ENCODE assay signal across 9 cellular contexts in genomic region chr15:76973362-76973743, GRCh38. TPM values are rescaled to one million over a fixed set of nuclear protein-coding genes. Genes with fewer than 3 reads are reported as not detected.
DNase-seq lines count a peak whose midpoint lies in the region; ATAC-seq and TF ChIP-seq lines count a peak whose summit lies in the region.
"Had no signal": no experiment of that assay in that cellular context is flagged by ENCODE, and none has a peak within 500 bp of the region (broad histone marks: within the 10 kb centered on the region; RNA-seq: fewer than 3 reads in every experiment).

No MANE protein-coding gene starts in this region.

- DNase-seq in CD4-positive, alpha-beta memory T cell: peak; percentile 50 to 67 (median 61)
- DNase-seq in LNCaP clone FGC (ENCODE audit: low read depth) (no peak), endodermal cell (peak; percentile 94), neural progenitor cell (ENCODE audit: low spot score) (peak; percentile 89), SW480 (ENCODE audit: low spot score) (no peak)
- DNase-seq in activated CD4-positive, alpha-beta T cell treated with anti-CD3 and anti-CD28 coated beads, Interleukin-2, amount 50 U/mL, for 4 hours: peak; percentile 59 to 61

- no peaks in the 10 kb centered on the region for H3K4me1 ChIP-seq in CD4-positive, alpha-beta memory T cell (ENCODE audit: insufficient read depth, low read length)
- H3K4me1 ChIP-seq in endodermal cell (ENCODE audit: control insufficient read depth, insufficient read depth, low read length): peaks cover 11% of the 10 kb centered on the region
- peaks cover 4% of the 10 kb centered on the region for H3K4me1 ChIP-seq in neural progenitor cell

- ATAC-seq in HG03565 (IDR thresholded peaks at IDR 0.05; ENCODE audit: unreplicated experiment) (no peak), GM21737 (IDR thresholded peaks at IDR 0.05; ENCODE audit: unreplicated experiment) (no peak)

- no peaks in the 10 kb centered on the region for H3K36me3 Mint-ChIP-seq in CD4-positive, alpha-beta memory T cell
- no peaks in the 10 kb centered on the region for H3K36me3 Mint-ChIP-seq in endodermal cell (ENCODE audit: low read depth)
- H3K36me3 Mint-ChIP-seq in neural progenitor cell: no peaks in the 10 kb centered on the region

- no peaks in the 10 kb centered on the region for H3K9me3 ChIP-seq in CD4-positive, alpha-beta memory T cell (ENCODE audit: control insufficient read depth in 1 of 2, low read length in 2 of 2)
- H3K9me3 ChIP-seq in endodermal cell (ENCODE audit: control insufficient read depth, low read length) (no peaks in the 10 kb centered on the region), neural progenitor cell (ENCODE audit: low read depth) (no peaks in the 10 kb centered on the region)
- H3K9me3 ChIP-seq: ovary had no signal

- H3K4me2 ChIP-seq in neural progenitor cell: peak overlapping the region; percentile 54

- no peaks in the 10 kb centered on the region for H3K36me3 ChIP-seq in CD4-positive, alpha-beta memory T cell (ENCODE audit: insufficient read depth, low read length)
- H3K36me3 ChIP-seq in endodermal cell (ENCODE audit: control insufficient read depth, insufficient read depth, low read length): no peaks in the 10 kb centered on the region
- H3K36me3 ChIP-seq in neural progenitor cell: no peaks in the 10 kb centered on the region
- H3K36me3 ChIP-seq: ovary had no signal

- H4K20me1 ChIP-seq in neural progenitor cell (ENCODE audit: low read depth): no peaks in the 10 kb centered on the region

- 0 to 2% methylated on average over 2 to 4 of the region's 4 CpGs for WGBS in endodermal cell (ENCODE audit: insufficient coverage in 1 of 2, insufficient read length in 1 of 2), 2 experiments

- no peak overlapping the region for H3K4me3 ChIP-seq in CD4-positive, alpha-beta memory T cell (ENCODE audit: low read length in 2 of 2)
- H3K4me3 ChIP-seq in LNCaP clone FGC (ENCODE audit: low read depth, low read length) (no peak overlapping the region), endodermal cell (ENCODE audit: low read length) (peak overlapping the region; percentile 54), neural progenitor cell (no peak overlapping the region)

- no peaks in the 10 kb centered on the region for H3K27me3 ChIP-seq in CD4-positive, alpha-beta memory T cell (ENCODE audit: insufficient read depth, low read length)
- no peaks in the 10 kb centered on the region for H3K27me3 ChIP-seq in endodermal cell (ENCODE audit: control insufficient read depth, insufficient read depth, low read length, poor library complexity, severe bottlenecking)
- no peaks in the 10 kb centered on the region for H3K27me3 ChIP-seq in neural progenitor cell
- H3K27me3 ChIP-seq: ovary had no signal

- no peak overlapping the region for H3K4me3 Mint-ChIP-seq in CD4-positive, alpha-beta memory T cell
- H3K4me3 Mint-ChIP-seq in endodermal cell (peak overlapping the region; percentile 29), neural progenitor cell (no peak overlapping the region)

- H3K27ac ChIP-seq in CD4-positive, alpha-beta memory T cell (ENCODE audit: low read depth, low read length): no peak overlapping the region
- H3K27ac ChIP-seq in endodermal cell (ENCODE audit: low read depth, low read length): no peak overlapping the region
- H3K27ac ChIP-seq in neural progenitor cell: no peak overlapping the region

- no peaks in the 10 kb centered on the region for H3K79me2 ChIP-seq in neural progenitor cell (ENCODE audit: low read depth)

- intact Hi-C loops in CD4-positive, alpha-beta memory T cell (cut with micrococcal nuclease): loop anchor here (2.0 to 5.0 kb wide), 3 partner anchors 23 to 144 kb away; no protein-coding TSS in a partner anchor

- peak overlapping the region; percentile 67 for H2AFZ ChIP-seq in neural progenitor cell (replicated peaks)

- CTCF ChIA-PET in CD4-positive, alpha-beta memory T cell (lab: Charles Lee; ENCODE audit: partially characterized antibody): interaction anchor here (0.7 to 7.3 kb wide), 31 partner anchors 10 to 570 kb away, joined by 3 to 65 read pairs (median 5); partner anchors contain the start of gene PSTPIP1

- peaks cover 4 to 13% (median 8%) of the 10 kb centered on the region in 4 donors for H3K4me1 Mint-ChIP-seq in CD4-positive, alpha-beta memory T cell
- H3K4me1 Mint-ChIP-seq in endodermal cell: peaks cover 9% of the 10 kb centered on the region
- H3K4me1 Mint-ChIP-seq in neural progenitor cell: peaks cover 3% of the 10 kb centered on the region

- H3K9ac ChIP-seq in endodermal cell (ENCODE audit: extremely low read depth, low read length, poor library complexity, severe bottlenecking) (no peak overlapping the region), neural progenitor cell (no peak overlapping the region)

- H3K27me3 Mint-ChIP-seq in CD4-positive, alpha-beta memory T cell: no peaks in the 10 kb centered on the region
- H3K27me3 Mint-ChIP-seq in endodermal cell (ENCODE audit: insufficient read depth) (peaks cover 4% of the 10 kb centered on the region), neural progenitor cell (ENCODE audit: insufficient read depth, low read depth) (peaks cover 2% of the 10 kb centered on the region)

- POLR2A ChIA-PET in CD4-positive, alpha-beta memory T cell (lab: Charles Lee; ENCODE audit: partially characterized antibody): interaction anchor here (1.0 to 2.5 kb wide), 7 partner anchors 21 to 67 kb away, joined by 3 to 10 read pairs (median 7); no protein-coding TSS in a partner anchor

- H3K9me3 Mint-ChIP-seq in CD4-positive, alpha-beta memory T cell: peaks cover 0 to 4% (median 0%) of the 10 kb centered on the region in 8 donors
- H3K9me3 Mint-ChIP-seq in endodermal cell (peaks cover 1% of the 10 kb centered on the region), neural progenitor cell (no peaks in the 10 kb centered on the region)

- H3K27ac Mint-ChIP-seq in CD4-positive, alpha-beta memory T cell: peak overlapping the region in 2 of 7 donors; percentile 29 to 41
- peak overlapping the region; percentile 63 for H3K27ac Mint-ChIP-seq in endodermal cell
- H3K27ac Mint-ChIP-seq in neural progenitor cell: peak overlapping the region; percentile 51

- no peaks in the 10 kb centered on the region for H3F3A ChIP-seq in neural progenitor cell (ENCODE audit: low read depth)

- TF ChIP-seq CTCF in LNCaP clone FGC (IDR thresholded peaks at IDR 0.05; ENCODE audit: control insufficient read depth, extremely low read depth, insufficient read depth) (peak; percentile 39), endodermal cell (conservative IDR thresholded peaks at IDR 0.05) (peak; percentile 98), neural progenitor cell (IDR thresholded peaks at IDR 0.05) (peak; percentile 82)

RNA-seq across cellular contexts. Expression of gene PSTPIP1, which starts 21.6 kb away (rescaled TPM):
- 100 to 1,000 TPM; 225 to 233 TPM for total RNA-seq in CD4-positive, alpha-beta memory T cell
- polyA plus RNA-seq in CD4-positive, alpha-beta memory T cell: 10 to 100 TPM; 62.4 to 63.3 TPM
- total RNA-seq in endodermal cell (1 to 10 TPM in 1 of 2 donors, under 1 TPM in 1; 0.29 to 1.5 TPM), neural progenitor cell (ENCODE audit: low replicate concordance) (0.19 and 0.77 TPM in 2 replicates)
- 0.82 TPM for polyA plus RNA-seq in endodermal cell (2013, experiment 1 of 2)
- polyA plus RNA-seq in endodermal cell (2013, experiment 2 of 2): 0.58 TPM

RNA-seq across cellular contexts. Expression of gene RCN2, which starts 41.8 kb away (rescaled TPM):
- total RNA-seq in CD4-positive, alpha-beta memory T cell: 10 to 100 TPM; 28.4 to 30.2 TPM
- polyA plus RNA-seq in CD4-positive, alpha-beta memory T cell: 10 to 100 TPM; 38.2 to 46.5 TPM
- total RNA-seq in endodermal cell (100 to 1,000 TPM; 151 to 165 TPM), neural progenitor cell (ENCODE audit: low replicate concordance) (358 and 645 TPM in 2 replicates)
- polyA plus RNA-seq in endodermal cell (2013, experiment 1 of 2): 286 TPM
- 283 TPM for polyA plus RNA-seq in endodermal cell (2013, experiment 2 of 2)

Comparison
In these comparisons a context has a peak if more than half of its experiments do, and no peak if none do; other contexts are left out.
1. DNase-seq: peak in CD4-positive, alpha-beta memory T cell (5 of 5), activated CD4-positive, alpha-beta T cell treated with anti-CD3 and anti-CD28 coated beads, Interleukin-2, amount 50 U/mL, for 4 hours (2 of 2), endodermal cell (single experiment) and neural progenitor cell (single experiment); none in LNCaP clone FGC (single experiment) and SW480 (single experiment).
2. CTCF ChIP-seq: peak in every context shown above with its lines; median percentile 98 in endodermal cell; 82 in neural progenitor cell; 39 in LNCaP clone FGC.
3. RNA of gene PSTPIP1, which starts 21.6 kb away (total RNA-seq): 225 to 233 TPM in CD4-positive, alpha-beta memory T cell; 0.29 to 1.5 TPM in endodermal cell and 0.19 to 0.77 TPM in neural progenitor cell; every median in the first group is over 10 times any median in the second.
4. RNA of gene RCN2, which starts 41.8 kb away (total RNA-seq): 358 to 645 TPM in neural progenitor cell and 151 to 165 TPM in endodermal cell; 28.4 to 30.2 TPM in CD4-positive, alpha-beta memory T cell; every median in the first group is over 4 times any median in the second.